In the genomic region with DNA sequence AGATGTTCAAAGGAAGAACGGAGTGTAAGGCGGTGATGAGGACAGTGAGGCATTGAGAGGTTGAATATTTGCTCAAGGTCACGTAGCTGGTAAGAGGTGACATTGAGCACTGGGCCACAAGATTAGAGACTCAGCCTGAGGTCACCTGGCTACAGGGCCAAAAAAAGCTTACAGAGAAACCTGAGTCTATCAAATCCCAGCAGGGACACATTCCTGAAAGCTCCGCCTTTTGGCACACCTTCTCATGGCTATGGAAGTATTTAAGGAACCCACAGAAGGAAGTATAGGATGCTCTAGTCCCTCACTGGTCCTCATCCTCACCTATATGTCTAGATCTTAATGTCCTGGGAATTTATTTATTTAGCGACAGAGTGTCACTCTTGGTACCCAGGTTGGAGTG, we compare ENCODE assay signal across 29 cellular contexts.
"Had no signal": no experiment of that assay in that cellular context is flagged by ENCODE, and none has a peak within 500 bp of the region (broad histone marks: within the 10 kb centered on the region; RNA-seq: fewer than 3 reads in every experiment).

No MANE protein-coding gene starts in this region.

- H3K27me3 Mint-ChIP-seq: activated naive CD8-positive, alpha-beta T cell treated with anti-CD3 and anti-CD28 coated beads, Interleukin-2, amount 50 U/mL, for 24 hours; activated T-cell treated with anti-CD3 and anti-CD28 coated beads, Interleukin-2, amount 50 U/mL, for 24 hours had no signal

- H3K4me1 Mint-ChIP-seq: activated naive CD8-positive, alpha-beta T cell treated with anti-CD3 and anti-CD28 coated beads, Interleukin-2, amount 50 U/mL, for 24 hours; brain had no signal

- ATAC-seq: activated CD8-positive, alpha-beta T cell treated with anti-CD3 and anti-CD28 coated beads, Interleukin-2, amount 10 ng/mL, durations not matched to agents 7 days and 5 days; activated naive CD4-positive, alpha-beta T cell treated with anti-CD3 and anti-CD28 coated beads, Interleukin-2, amount 50 U/mL, for 72 hours; activated naive CD8-positive, alpha-beta T cell treated with anti-CD3 and anti-CD28 coated beads, Interleukin-2, amount 50 U/mL, for 24 hours; Panc1; SK-N-SH treated with all-trans-retinoic acid at 6 μM for 48 hours had no signal

- H3K4me3 Mint-ChIP-seq: activated CD8-positive, alpha-beta T cell treated with anti-CD3 and anti-CD28 coated beads, Interleukin-2, amount 10 ng/mL, durations not matched to agents 7 days and 5 days; activated naive CD8-positive, alpha-beta T cell treated with anti-CD3 and anti-CD28 coated beads, Interleukin-2, amount 50 U/mL, for 24 hours; activated T-cell treated with anti-CD3 and anti-CD28 coated beads, Interleukin-2, amount 50 U/mL, for 24 hours; activated T-helper 1 cell treated with anti-CD3 and anti-CD28 coated beads, Interleukin-12 subunit alpha, Interleukin-12 subunit beta, Interleukin-2, Interleukin-4 antibody, amounts not matched to agents 30 ng/mL and 10 ng/mL and 1 ng/mL, durations not matched to agents 14 hours and 24 hours and 36 hours; brain; T-helper 1 cell treated with Interleukin-12 subunit alpha and Interleukin-12 subunit beta and Interleukin-4 antibody, amounts not matched to agents 30 μg/mL and 1 μg/mL, for 36 hours had no signal

- H3K27ac Mint-ChIP-seq: activated CD8-positive, alpha-beta T cell treated with anti-CD3 and anti-CD28 coated beads, Interleukin-2, amount 10 ng/mL, durations not matched to agents 7 days and 5 days; activated naive CD8-positive, alpha-beta T cell treated with anti-CD3 and anti-CD28 coated beads, Interleukin-2, amount 50 U/mL, for 24 hours; activated T-cell treated with anti-CD3 and anti-CD28 coated beads, Interleukin-2, amount 50 U/mL, for 24 hours; activated T-helper 1 cell treated with anti-CD3 and anti-CD28 coated beads, Interleukin-12 subunit alpha, Interleukin-12 subunit beta, Interleukin-2, Interleukin-4 antibody, amounts not matched to agents 30 ng/mL and 10 ng/mL and 1 ng/mL, durations not matched to agents 14 hours and 24 hours and 36 hours; brain; T-helper 1 cell treated with Interleukin-12 subunit alpha and Interleukin-12 subunit beta and Interleukin-4 antibody, amounts not matched to agents 30 μg/mL and 1 μg/mL, for 36 hours had no signal

- DNase-seq: activated CD4-positive, alpha-beta T cell treated with anti-CD3 and anti-CD28 coated beads for 48 hours; activated CD4-positive, alpha-beta T cell treated with anti-CD3 and anti-CD28 coated beads, Interleukin-2, amount 50 U/mL, for 4 hours; activated CD4-positive, CD25-positive, alpha-beta regulatory T cell treated with anti-CD3 and anti-CD28 coated beads, Interleukin-2, amount 50 U/mL, for 72 hours; activated CD8-positive, alpha-beta T cell treated with anti-CD3 and anti-CD28 coated beads, Interleukin-2, amount 10 ng/mL, durations not matched to agents 7 days and 5 days; activated effector memory CD4-positive, alpha-beta T cell treated with Interleukin-2 at 50 U/mL for 16 hours; activated naive CD4-positive, alpha-beta T cell treated with Interleukin-2 at 50 U/mL for 16 hours; activated naive CD8-positive, alpha-beta T cell treated with anti-CD3 and anti-CD28 coated beads, Interleukin-2, amount 50 U/mL, for 24 hours; activated T-cell treated with anti-CD3 and anti-CD28 coated beads, Interleukin-2, amount 50 U/mL, for 24 hours; amniotic stem cell; MM.1S; NCI-H1105; NCI-H1436; NCI-H187; NCI-H2081; NCI-H510A treated with DMSO at 0.1 percent for 48 hours; NCI-H69; NK-92 treated with Interleukin-12 subunit alpha and Interleukin-12 subunit beta, amount 100 ng/mL, for 24 hours; OCI-M1; RPMI8226; SHP77 had no signal

- H3K4me1 ChIP-seq: ascending aorta, SJSA1 had no signal

- H3K36me3 ChIP-seq: cardiac muscle cell had no signal

- H3K27ac ChIP-seq: ascending aorta, cardiac muscle cell, SJSA1 had no signal

- H3K27me3 ChIP-seq: ascending aorta, cardiac muscle cell, SJSA1 had no signal

- H3K4me3 ChIP-seq: ascending aorta, cardiac muscle cell, SJSA1 had no signal
